ENCODE assay signal across 8 cellular contexts in the genomic region with DNA sequence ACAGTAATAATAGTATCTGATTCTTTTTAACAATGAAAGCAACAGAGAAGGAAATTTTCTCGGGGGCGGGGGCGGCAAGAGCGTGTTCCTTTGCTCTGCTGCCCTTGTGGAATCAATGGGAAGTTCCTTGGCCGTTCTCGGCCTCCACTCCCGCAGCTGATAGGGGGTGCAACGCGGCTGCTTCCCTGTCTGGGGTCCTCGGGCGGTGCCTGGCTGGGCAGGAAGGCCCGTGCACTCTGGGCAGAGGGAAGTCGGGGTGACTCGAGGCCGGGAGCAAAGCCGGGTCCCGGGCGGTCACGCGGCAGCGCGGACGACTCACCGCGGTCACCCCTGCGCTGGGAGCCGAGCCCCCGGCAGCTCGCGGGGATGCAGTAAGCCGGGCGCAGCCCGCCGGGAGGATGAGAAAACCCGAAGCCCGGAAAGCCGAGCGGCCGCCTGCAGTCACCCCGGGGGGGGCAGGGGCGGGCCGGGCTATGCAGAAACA. TPM values are rescaled to one million over a fixed set of nuclear protein-coding genes. Genes with fewer than 3 reads are reported as not detected.
DNase-seq lines count a peak whose midpoint lies in the region; ATAC-seq and TF ChIP-seq lines count a peak whose summit lies in the region.

No MANE protein-coding gene starts in this region.

- peaks cover 59% of the 10 kb centered on the region for H3K27me3 Mint-ChIP-seq in activated T-cell treated with anti-CD3 and anti-CD28 coated beads, Interleukin-2, amount 50 U/mL, for 24 hours

- H3K9me3 Mint-ChIP-seq in activated T-cell treated with anti-CD3 and anti-CD28 coated beads, Interleukin-2, amount 50 U/mL, for 24 hours: no peaks in the 10 kb centered on the region

- H3K9me3 ChIP-seq in SJCRH30 (replicated peaks): no peaks in the 10 kb centered on the region
- no peaks in the 10 kb centered on the region for H3K9me3 ChIP-seq in testis

- no peaks in the 10 kb centered on the region for H3K36me3 ChIP-seq in SJCRH30
- H3K36me3 ChIP-seq in testis (ENCODE audit: low read depth, missing control alignments): no peaks in the 10 kb centered on the region

- no peak overlapping the region for H3K27ac Mint-ChIP-seq in activated T-cell treated with anti-CD3 and anti-CD28 coated beads, Interleukin-2, amount 50 U/mL, for 24 hours

- H3K36me3 Mint-ChIP-seq in activated T-cell treated with anti-CD3 and anti-CD28 coated beads, Interleukin-2, amount 50 U/mL, for 24 hours (ENCODE audit: low read depth): no peaks in the 10 kb centered on the region

- no peak for ATAC-seq in HG03457 (IDR thresholded peaks at IDR 0.05; ENCODE audit: unreplicated experiment)

- 1 to 2% methylated on average over 12 to 42 of the region's 42 CpGs for WGBS in testis, 2 donors

- H3K4me1 Mint-ChIP-seq in activated T-cell treated with anti-CD3 and anti-CD28 coated beads, Interleukin-2, amount 50 U/mL, for 24 hours (ENCODE audit: low read depth): peaks cover 27% of the 10 kb centered on the region

- TF ChIP-seq CTCF in testis (IDR thresholded peaks at IDR 0.05): no peak

- DNase-seq in activated T-cell treated with anti-CD3 and anti-CD28 coated beads, Interleukin-2, amount 50 U/mL, for 24 hours: no peak
- no peak for DNase-seq in activated T-cell treated with anti-CD3 and anti-CD28 coated beads, Interleukin-2, amount 50 U/mL, for 48 hours
- DNase-seq in SJCRH30: no peak
- DNase-seq in testis: no peak
- DNase-seq in HT-29 (ENCODE audit: low spot score): no peak
- no peak for DNase-seq in NCI-H226

- no peak for TF ChIP-seq POLR2A in testis (IDR thresholded peaks at IDR 0.05)

- H3K4me1 ChIP-seq in SJCRH30 (peaks cover 25% of the 10 kb centered on the region; the same call in 1 of the 2 replicates), testis (peaks cover 23% of the 10 kb centered on the region)

- H3K4me3 Mint-ChIP-seq in activated T-cell treated with anti-CD3 and anti-CD28 coated beads, Interleukin-2, amount 50 U/mL, for 24 hours: peak overlapping the region; percentile 31

- H3K4me3 ChIP-seq in SJCRH30 (peak overlapping the region; percentile 60), iPS-11a (ENCODE audit: low read depth, low read length) (peak overlapping the region; percentile 35), testis (peak overlapping the region; percentile 47 to 54)

- H3K27ac ChIP-seq in SJCRH30 (no peak overlapping the region), testis (no peak overlapping the region)

- intact Hi-C loops in testis (cut with DNase I; ENCODE audit: low total_unique reads): no loop called here

- H3K27me3 ChIP-seq in SJCRH30: no peaks in the 10 kb centered on the region
- H3K27me3 ChIP-seq in testis: no peaks in the 10 kb centered on the region

RNA-seq across cellular contexts. Expression of a gene that starts 2.5 kb away (rescaled TPM):
- total RNA-seq in SJCRH30 (2014; rRNA removed; shearing (Covaris generic)): 47.0 and 48.3 TPM in 2 replicates
- 10 to 100 TPM; 38.8 to 61.7 TPM for total RNA-seq in testis
- 56.5 TPM for polyA plus RNA-seq in testis (ENCODE audit: insufficient read depth, low read depth, low replicate concordance)
- total RNA-seq in HT-29 (2014; rRNA removed; shearing (Covaris generic)): 8.7 and 8.8 TPM in 2 replicates

RNA-seq across cellular contexts. Expression of a gene that starts 7.0 kb away (rescaled TPM):
- 1.6 and 1.7 TPM in 2 replicates for total RNA-seq in SJCRH30 (2014; rRNA removed; shearing (Covaris generic))
- 10 to 100 TPM; 40.0 to 53.7 TPM for total RNA-seq in testis
- 30.1 TPM for polyA plus RNA-seq in testis (ENCODE audit: insufficient read depth, low read depth, low replicate concordance)
- 5.2 and 5.3 TPM in 2 replicates for total RNA-seq in HT-29 (2014; rRNA removed; shearing (Covaris generic))

RNA-seq across cellular contexts. Expression of a gene that starts 22.9 kb away (rescaled TPM):
- 44.0 and 49.2 TPM in 2 replicates for total RNA-seq in SJCRH30 (2014; rRNA removed; shearing (Covaris generic))
- total RNA-seq in testis: 10 to 100 TPM; 38.1 to 46.4 TPM
- polyA plus RNA-seq in testis (ENCODE audit: insufficient read depth, low read depth, low replicate concordance): 26.8 TPM
- 207 and 227 TPM in 2 replicates for total RNA-seq in HT-29 (2014; rRNA removed; shearing (Covaris generic))

RNA-seq across cellular contexts. Expression of a gene that starts 52.2 kb away (rescaled TPM):
- total RNA-seq in SJCRH30 (2014; rRNA removed; shearing (Covaris generic)): 60.0 and 65.9 TPM in 2 replicates
- 100 to 1,000 TPM; 334 to 345 TPM for total RNA-seq in testis
- 225 TPM for polyA plus RNA-seq in testis (ENCODE audit: insufficient read depth, low read depth, low replicate concordance)
- 136 and 161 TPM in 2 replicates for total RNA-seq in HT-29 (2014; rRNA removed; shearing (Covaris generic))
